29 cellular contexts compared by ENCODE assay signal in genomic region chr3:189192725-189193124, GRCh38.
"Had no signal": no experiment of that assay in that cellular context is flagged by ENCODE, and none has a peak within 500 bp of the region (broad histone marks: within the 10 kb centered on the region; RNA-seq: fewer than 3 reads in every experiment).

No MANE protein-coding gene starts in this region.

- H3K36me3 ChIP-seq: stomach, suprapubic skin, thoracic aorta, thyroid gland, tibial artery, tibial nerve, transverse colon, upper lobe of left lung, upper lobe of right lung, uterus, vagina had no signal

- H3K4me1 ChIP-seq: suprapubic skin, testis, tibial nerve, uterus, vagina had no signal

- H3K4me3 ChIP-seq: stomach, suprapubic skin, testis, thoracic aorta, thyroid gland, tibial artery, tibial nerve, transverse colon, upper lobe of left lung, upper lobe of right lung, uterus, vagina had no signal

- H3K4me1 Mint-ChIP-seq: stimulated activated effector memory CD8-positive, alpha-beta T cell treated with anti-CD3 and anti-CD28 coated beads, Interleukin-12 subunit alpha, Interleukin-12 subunit beta, amount 100 ng/mL, for 72 hours; stimulated activated memory B cell treated with anti-CD40 and anti-IgM and Interleukin-4, amounts not matched to agents 10 μg/mL and 1 μg/mL and 100 μg/mL, for 72 hours; stimulated activated naive B cell treated with anti-CD40 and anti-IgM and Interleukin-4, amounts not matched to agents 10 μg/mL and 1 μg/mL and 100 μg/mL, for 72 hours; stimulated activated naive CD8-positive, alpha-beta T cell treated with anti-CD3 and anti-CD28 coated beads, Interleukin-15, amount 100 ng/mL, for 72 hours had no signal

- H3K36me3 Mint-ChIP-seq: stimulated activated effector memory CD8-positive, alpha-beta T cell treated with anti-CD3 and anti-CD28 coated beads, Interleukin-12 subunit alpha, Interleukin-12 subunit beta, amount 100 ng/mL, for 72 hours; stimulated activated memory B cell treated with anti-CD40 and anti-IgM and Interleukin-4, amounts not matched to agents 10 μg/mL and 1 μg/mL and 100 μg/mL, for 72 hours had no signal

- H3K4me3 Mint-ChIP-seq: stimulated activated effector memory CD8-positive, alpha-beta T cell treated with anti-CD3 and anti-CD28 coated beads, Interleukin-12 subunit alpha, Interleukin-12 subunit beta, amount 100 ng/mL, for 72 hours; stimulated activated memory B cell treated with anti-CD40 and anti-IgM and Interleukin-4, amounts not matched to agents 10 μg/mL and 1 μg/mL and 100 μg/mL, for 72 hours; stimulated activated naive B cell treated with anti-CD40 and anti-IgM and Interleukin-4, amounts not matched to agents 10 μg/mL and 1 μg/mL and 100 μg/mL, for 72 hours; stimulated activated naive CD8-positive, alpha-beta T cell treated with anti-CD3 and anti-CD28 coated beads, Interleukin-15, amount 100 ng/mL, for 72 hours; stimulated activated naive CD8-positive, alpha-beta T cell treated with anti-CD3 and anti-CD28 coated beads, Interleukin-15, Interleukin-2, amounts not matched to agents 100 ng/mL and 50 ng/mL, for 24 hours; type B pancreatic cell had no signal

- H3K27ac ChIP-seq: stomach, suprapubic skin, testis, thoracic aorta, thyroid gland, tibial artery, tibial nerve, transverse colon, upper lobe of left lung, upper lobe of right lung, uterus, vagina had no signal

- H3K27me3 Mint-ChIP-seq: stimulated activated naive CD8-positive, alpha-beta T cell treated with anti-CD3 and anti-CD28 coated beads, Interleukin-15, amount 100 ng/mL, for 72 hours; stimulated activated naive CD8-positive, alpha-beta T cell treated with anti-CD3 and anti-CD28 coated beads, Interleukin-15, Interleukin-2, amounts not matched to agents 100 ng/mL and 50 ng/mL, for 24 hours; type B pancreatic cell had no signal

- FAIRE-seq: urothelium cell line had no signal

- ATAC-seq: stimulated activated effector memory CD8-positive, alpha-beta T cell treated with anti-CD3 and anti-CD28 coated beads, Interleukin-12 subunit alpha, Interleukin-12 subunit beta, amount 100 ng/mL, for 72 hours; stimulated activated memory B cell treated with anti-CD40 and anti-IgM and Interleukin-4, amounts not matched to agents 10 μg/mL and 1 μg/mL and 100 μg/mL, for 72 hours; stimulated activated naive B cell treated with anti-CD40 and anti-IgM and Interleukin-4, amounts not matched to agents 10 μg/mL and 1 μg/mL and 100 μg/mL, for 72 hours; stimulated activated naive CD8-positive, alpha-beta T cell treated with anti-CD3 and anti-CD28 coated beads, Interleukin-15, amount 100 ng/mL, for 72 hours; stimulated activated naive CD8-positive, alpha-beta T cell treated with anti-CD3 and anti-CD28 coated beads, Interleukin-15, Interleukin-2, amounts not matched to agents 100 U/mL and 50 U/mL, for 24 hours; upper lobe of right lung had no signal

- H3K27ac Mint-ChIP-seq: stimulated activated effector memory CD8-positive, alpha-beta T cell treated with anti-CD3 and anti-CD28 coated beads, Interleukin-12 subunit alpha, Interleukin-12 subunit beta, amount 100 ng/mL, for 72 hours; stimulated activated memory B cell treated with anti-CD40 and anti-IgM and Interleukin-4, amounts not matched to agents 10 μg/mL and 1 μg/mL and 100 μg/mL, for 72 hours; stimulated activated naive B cell treated with anti-CD40 and anti-IgM and Interleukin-4, amounts not matched to agents 10 μg/mL and 1 μg/mL and 100 μg/mL, for 72 hours; stimulated activated naive CD8-positive, alpha-beta T cell treated with anti-CD3 and anti-CD28 coated beads, Interleukin-15, Interleukin-2, amounts not matched to agents 100 ng/mL and 50 ng/mL, for 24 hours; type B pancreatic cell had no signal

- H3K9me3 ChIP-seq: testis, thyroid gland had no signal

- H3K27me3 ChIP-seq: stomach, suprapubic skin, testis, thyroid gland, tibial artery, tibial nerve, transverse colon, upper lobe of left lung, upper lobe of right lung, uterus, vagina had no signal

- DNase-seq: stimulated activated CD4-positive, alpha-beta T cell treated with anti-CD3 and anti-CD28 coated beads, Interleukin-2, amount 100 ng/mL, for 48 hours; stimulated activated CD4-positive, alpha-beta T cell treated with anti-CD3 and anti-CD28 coated beads, Interleukin-4, amount 100 ng/mL, for 1 hour; stimulated activated CD4-positive, alpha-beta T cell treated with anti-CD3 and anti-CD28 coated beads, Interleukin-4, amount 100 ng/mL, for 24 hours; stimulated activated CD4-positive, alpha-beta T cell treated with anti-CD3 and anti-CD28 coated beads, Interleukin-4, amount 100 ng/mL, for 4 hours; stimulated activated CD8-positive, alpha-beta memory T cell treated with anti-CD3 and anti-CD28 coated beads, Interleukin-4, amount 100 ng/mL, for 48 hours; stimulated activated naive B cell treated with anti-CD40 and anti-IgM and Interleukin-4, amounts not matched to agents 10 μg/mL and 1 μg/mL and 100 μg/mL, for 72 hours; stimulated activated naive CD4-positive, alpha-beta T cell; stimulated activated naive CD4-positive, alpha-beta T cell treated with Interleukin-2 at 50 U/mL for 16 hours; stimulated activated naive CD8-positive, alpha-beta T cell treated with anti-CD3 and anti-CD28 coated beads, Interleukin-15, amount 100 ng/mL, for 72 hours; stimulated activated naive CD8-positive, alpha-beta T cell treated with anti-CD3 and anti-CD28 coated beads, Interleukin-15, Interleukin-2, amounts not matched to agents 100 U/mL and 50 U/mL, for 24 hours; stomach; substantia nigra; testis; thyroid gland; tibial artery; transverse colon; trophoblast cell; upper lobe of left lung; upper lobe of right lung; uterus had no signal
